In the genomic region with DNA sequence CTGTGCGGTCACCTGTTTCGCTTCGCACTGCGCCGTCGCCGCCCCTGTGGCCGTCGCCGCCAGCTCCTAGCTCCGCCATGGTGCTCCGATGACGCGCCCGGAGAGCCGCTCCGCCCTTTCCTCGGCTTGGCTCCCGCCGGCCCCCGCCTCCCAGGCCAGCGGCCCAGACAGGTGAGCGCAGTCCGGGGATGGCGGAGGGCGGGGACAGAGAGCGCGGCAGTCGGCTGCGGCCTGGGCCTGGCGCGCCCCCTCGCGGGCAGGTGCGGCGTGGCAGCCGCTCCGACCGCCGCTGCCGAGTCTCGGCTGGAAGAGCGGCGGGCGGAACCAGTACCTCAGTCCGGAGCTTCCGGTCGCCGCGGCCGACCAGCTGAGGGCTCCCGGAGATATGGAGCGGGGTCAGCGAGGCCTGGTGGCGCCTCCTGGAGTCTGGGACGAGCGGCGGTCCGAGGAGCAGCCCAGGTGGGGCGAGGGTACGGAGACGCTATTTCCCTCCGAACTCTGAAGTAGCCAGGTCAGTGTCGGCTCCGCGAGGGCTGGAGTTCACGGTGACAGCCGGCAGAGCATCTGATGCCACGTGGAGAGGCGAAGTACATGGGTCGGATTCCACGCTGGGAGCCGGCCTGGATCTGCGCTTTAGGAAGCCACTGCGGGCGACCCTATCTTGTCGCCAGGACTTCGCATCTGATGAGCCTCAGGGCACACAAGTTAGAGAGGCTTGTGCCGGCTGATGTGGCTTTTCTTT, we compare ENCODE assay signal across 8 cellular contexts. TPM values are rescaled to one million over a fixed set of nuclear protein-coding genes. Genes with fewer than 3 reads are reported as not detected.
A peak's percentile ranks its signal among the peaks of the same experiment; 100 is the strongest.
DNase-seq lines count a peak whose midpoint lies in the region; ATAC-seq and TF ChIP-seq lines count a peak whose summit lies in the region.

A gene (minus strand): TSS at position 93 of the 742 bp plus-strand sequence. CDS start 14 bp downstream, at position 79.

- H3K9me3 ChIP-seq in CD8-positive, alpha-beta T cell (ENCODE audit: low read length), result no peaks in the 10 kb centered on the region
- H3K9me3 ChIP-seq in SJSA1 (replicated peaks) (peaks cover 6% of the 10 kb centered on the region; the same call in 1 of the 2 replicates), heart right ventricle (no peaks in the 10 kb centered on the region), trophoblast cell (ENCODE audit: insufficient read depth, low read depth, low read length) (no peaks in the 10 kb centered on the region)

- H2BK12ac ChIP-seq in trophoblast cell (ENCODE audit: low read length), result no peak within 1 kb of the TSS

- peaks cover 37% of the 10 kb centered on the region for H3K27me3 Mint-ChIP-seq in CD8-positive, alpha-beta T cell (ENCODE audit: low read depth)

- peak; percentile 92 for ATAC-seq in CD8-positive, alpha-beta T cell
- ATAC-seq in GM19468 (IDR thresholded peaks at IDR 0.05; ENCODE audit: extremely low read depth, unreplicated experiment), result peak; percentile 16
- ATAC-seq in heart right ventricle, result peak; percentile 70 to 88 (median 82)

- H3K27me3 ChIP-seq in CD8-positive, alpha-beta T cell (ENCODE audit: insufficient read depth, low read length), result peaks cover 14% of the 10 kb centered on the region
- H3K27me3 ChIP-seq in SJSA1 (replicated peaks) (peaks cover 53% of the 10 kb centered on the region), heart right ventricle (peaks cover 8 to 46% (median 18%) of the 10 kb centered on the region in 7 donors), trophoblast cell (ENCODE audit: insufficient read depth, low read length) (no peaks in the 10 kb centered on the region)

- H4K12ac ChIP-seq in trophoblast cell (ENCODE audit: low read depth, low read length), result peak within 1 kb of the TSS; percentile 84

- H3K27ac ChIP-seq in CD8-positive, alpha-beta T cell (ENCODE audit: low read depth, low read length), result no peak within 1 kb of the TSS
- H3K27ac ChIP-seq in SJSA1 (no peak within 1 kb of the TSS), heart right ventricle (peak within 1 kb of the TSS in 1 of 10 donors; percentile 12), trophoblast cell (ENCODE audit: low read depth, low read length) (peak within 1 kb of the TSS; percentile 50), urinary bladder (ENCODE audit: low read depth) (peak within 1 kb of the TSS; percentile 27)

- H3K4me2 ChIP-seq in trophoblast cell (ENCODE audit: low read length), result peak within 1 kb of the TSS; percentile 95

- peak within 1 kb of the TSS; percentile 74 for H3K4me3 Mint-ChIP-seq in CD8-positive, alpha-beta T cell

- peaks cover 9% of the 10 kb centered on the region for H3K79me2 ChIP-seq in trophoblast cell (ENCODE audit: control insufficient read depth, insufficient read depth, low read length, poor library complexity)

- peak within 1 kb of the TSS; percentile 74 for H3K23ac ChIP-seq in trophoblast cell (ENCODE audit: low read length)

- no peaks in the 10 kb centered on the region for H3K36me3 ChIP-seq in CD8-positive, alpha-beta T cell (ENCODE audit: insufficient read depth, low read length)
- H3K36me3 ChIP-seq in SJSA1 (no peaks in the 10 kb centered on the region; the same call in 1 of the 2 replicates), heart right ventricle (peaks cover 0 to 5% (median 0%) of the 10 kb centered on the region in 9 donors), trophoblast cell (ENCODE audit: control insufficient read depth in 1 of 2, insufficient read depth in 2 of 2, low read length in 2 of 2) (no peaks in the 10 kb centered on the region), urinary bladder (ENCODE audit: insufficient read depth) (no peaks in the 10 kb centered on the region)

- peak; percentile 32 to 73 (median 50) for DNase-seq in CD8-positive, alpha-beta T cell
- DNase-seq in HT-29 (ENCODE audit: low spot score) (peak; percentile 93), SJSA1 (ENCODE audit: low read depth in 1 of 2, low spot score in 2 of 2) (peak in 1 of 2 experiments; percentile 9), heart right ventricle (peak; percentile 29 to 50), trophoblast cell (peak; percentile 95 to 97)
- DNase-seq in activated naive CD4-positive, alpha-beta T cell treated with anti-CD3 and anti-CD28 coated beads, Interleukin-2, amount 50 U/mL, for 16 hours, result peak; percentile 58

- TF ChIP-seq CTCF in CD8-positive, alpha-beta T cell (IDR thresholded peaks at IDR 0.05), result peak; percentile 97
- peak; percentile 62 to 93 (median 88) for TF ChIP-seq CTCF in heart right ventricle (IDR thresholded peaks at IDR 0.05)

- peaks cover 11% of the 10 kb centered on the region for H3K4me1 Mint-ChIP-seq in CD8-positive, alpha-beta T cell (ENCODE audit: low read depth)

- peak within 1 kb of the TSS; percentile 67 for H4K91ac ChIP-seq in trophoblast cell (ENCODE audit: low read depth, low read length)

- H3K27ac Mint-ChIP-seq in CD8-positive, alpha-beta T cell, result peak within 1 kb of the TSS; percentile 4

- peak within 1 kb of the TSS; percentile 60 for H3K9ac ChIP-seq in trophoblast cell (ENCODE audit: low read length)

- CTCF ChIA-PET in CD8-positive, alpha-beta T cell (lab: Charles Lee), result interaction anchor here (0.5 to 1.5 kb wide), 11 partner anchors 11 to 865 kb away, joined by 3 to 12 read pairs (median 3); a partner anchor contains a TSS

- peaks cover 4% of the 10 kb centered on the region for H3K36me3 Mint-ChIP-seq in CD8-positive, alpha-beta T cell

- no peak within 1 kb of the TSS for H2AK5ac ChIP-seq in trophoblast cell (ENCODE audit: low read length)

- intact Hi-C loops in CD8-positive, alpha-beta T cell (cut with DNase I, micrococcal nuclease), result loop anchor here in 1 of 2 experiments (5.0 to 10.0 kb wide), 2 partner anchors 303 to 1046 kb away; no protein-coding TSS in a partner anchor
- intact Hi-C loops in heart right ventricle (cut with DNase I), result no loop called here

- peak within 1 kb of the TSS; percentile 62 for H2BK5ac ChIP-seq in trophoblast cell (ENCODE audit: low read depth, low read length, poor library complexity)

- H3K4me1 ChIP-seq in CD8-positive, alpha-beta T cell (ENCODE audit: insufficient read depth, low read length), result peaks cover 12% of the 10 kb centered on the region
- H3K4me1 ChIP-seq in SJSA1 (replicated peaks) (peaks cover 15% of the 10 kb centered on the region), heart right ventricle (peaks cover 5 to 19% (median 15%) of the 10 kb centered on the region in 9 donors), trophoblast cell (ENCODE audit: control insufficient read depth in 1 of 2, insufficient read depth in 2 of 2, low read length in 2 of 2) (peaks cover 2 to 3% of the 10 kb centered on the region in 2 experiments), urinary bladder (ENCODE audit: insufficient read depth) (no peaks in the 10 kb centered on the region)

- H4K8ac ChIP-seq in trophoblast cell (ENCODE audit: low read depth, low read length), result peak within 1 kb of the TSS; percentile 83

- peak within 1 kb of the TSS; percentile 97 for H3K4ac ChIP-seq in trophoblast cell (ENCODE audit: low read depth, low read length)

- H2AFZ ChIP-seq in trophoblast cell (ENCODE audit: insufficient read depth, low read length, poor library complexity), result peak within 1 kb of the TSS; percentile 93

- no peaks in the 10 kb centered on the region for H3K9me3 Mint-ChIP-seq in CD8-positive, alpha-beta T cell

- peak within 1 kb of the TSS; percentile 64 for H2BK120ac ChIP-seq in trophoblast cell (ENCODE audit: insufficient read depth, low read length, poor library complexity)

- WGBS in heart right ventricle, 2 donors, result 1 to 3% methylated on average over 74 to 79 of the region's 79 CpGs
- WGBS in trophoblast cell (ENCODE audit: extremely low coverage, insufficient coverage, insufficient read length), result no CpG with 5 or more reads among the region's 79 CpGs
- WGBS in urinary bladder, result 1% methylated on average over 79 of the region's 79 CpGs

- POLR2A ChIA-PET in CD8-positive, alpha-beta T cell (lab: Charles Lee), result no interaction called here

- peak within 1 kb of the TSS; percentile 52 for H3K4me3 ChIP-seq in CD8-positive, alpha-beta T cell (ENCODE audit: low read depth, low read length)
- H3K4me3 ChIP-seq in SJSA1 (peak within 1 kb of the TSS; percentile 56), heart right ventricle (peak within 1 kb of the TSS; percentile 48 to 89 (median 74)), trophoblast cell (ENCODE audit: low read depth, low read length) (peak within 1 kb of the TSS; percentile 87), urinary bladder (ENCODE audit: low read depth, low read length) (peak within 1 kb of the TSS; percentile 67)

- peaks cover 8% of the 10 kb centered on the region for H3K79me1 ChIP-seq in trophoblast cell (ENCODE audit: low read length)

- H3K18ac ChIP-seq in trophoblast cell (ENCODE audit: low read length), result peak within 1 kb of the TSS; percentile 78

- peak within 1 kb of the TSS; percentile 52 for H3K14ac ChIP-seq in trophoblast cell (ENCODE audit: low read length)

RNA-seq across cellular contexts. Expression of the gene that starts here (rescaled TPM):
- under 1 TPM; 0.19 to 0.24 TPM for total RNA-seq in CD8-positive, alpha-beta T cell
- 42.1 and 44.6 TPM in 2 replicates for total RNA-seq in HT-29 (2014; rRNA removed; shearing (Covaris generic))
- 0.11 TPM in 1 of 2 replicates, not detected in the other for total RNA-seq in SJSA1 (2014; rRNA removed; shearing (Covaris generic))
- total RNA-seq in heart right ventricle (1 to 10 TPM in 9 of 10 donors, under 1 TPM in 1; 0.67 to 4.1 (median 2.5) TPM), urinary bladder (10.4 TPM)
- polyA plus RNA-seq in heart right ventricle (1 to 10 TPM in 1 of 2 donors, under 1 TPM in 1; 0.48 to 1.2 TPM), urinary bladder (3.3 TPM)
- 58.6 and 61.6 TPM in 2 replicates for polyA plus RNA-seq in trophoblast cell (2013)

Comparison
In these comparisons a context has a peak if more than half of its experiments do, and no peak if none do; other contexts are left out.
1. Peak in DNase-seq, ATAC-seq and H3K4me3 ChIP-seq in CD8-positive, alpha-beta T cell; RNA of the gene not detected or under 1 TPM.
2. ATAC-seq: peak in every context shown above with its lines; median percentile 92 in CD8-positive, alpha-beta T cell; 82 in heart right ventricle; 16 in GM19468.
3. H3K27ac ChIP-seq: peak in trophoblast cell (single experiment) and urinary bladder (single experiment); none in CD8-positive, alpha-beta T cell (single experiment) and SJSA1 (single experiment).
4. Peak in every context shown above with its lines, with median percentiles within 50 percentile points of each other: H3K4me3 ChIP-seq.